ENCODE assay signal across 1 cellular context in genomic region chr15:77419050-77419835, GRCh38.
TF ChIP-seq lines count a peak whose summit lies in the region.

No MANE protein-coding gene starts in this region.

TF ChIP-seq in K562, 482 proteins besides CTCF, POLR2A, EP300 and RAD21 (continued from another document):
- TF ChIP-seq ZBTB40 (IDR thresholded peaks at IDR 0.05) (0 out of 2 replicates have a peak, but pooled peaks have one; percentile 19), ZBTB40 (CRISPR knock-in tag; IDR thresholded peaks at IDR 0.05) (no peak), YY1 (IDR thresholded peaks at IDR 0.05; ENCODE audit: borderline replicate concordance in 1 of 3, control insufficient read depth in 1 of 3, extremely low read depth in 1 of 3, insufficient read depth in 3 of 3, insufficient read length in 1 of 3, insufficient replicate concordance in 2 of 3, low read depth in 1 of 3, low read length in 2 of 3) (peak in 1 of 3 experiments; percentile 22), ZNF644 (tag; IDR thresholded peaks at IDR 0.05; ENCODE audit: low read depth) (no peak), KLF1 (tag; IDR thresholded peaks at IDR 0.05) (no peak), RBM22 (IDR thresholded peaks at IDR 0.05; ENCODE audit: low read depth, low read length, poor library complexity, severe bottlenecking) (peak; percentile 72), ZBTB7A (IDR thresholded peaks at IDR 0.05; ENCODE audit: borderline replicate concordance, control insufficient read depth, low read depth, low read length) (peak; percentile 93), TFAP4 (CRISPR knock-in tag; IDR thresholded peaks at IDR 0.05; ENCODE audit: borderline replicate concordance) (0 out of 2 replicates have a peak, but pooled peaks have one; percentile 42), ATF1 (CRISPR knock-in tag; IDR thresholded peaks at IDR 0.05) (no peak), ATF1 (tag; IDR thresholded peaks at IDR 0.05) (peak; percentile 15; the same call in 1 of the 2 replicates), ZBTB17 (CRISPR knock-in tag; IDR thresholded peaks at IDR 0.05) (no peak), EGR1 (conservative IDR thresholded peaks at IDR 0.05) (peak; percentile 50), PCBP1 (IDR thresholded peaks at IDR 0.05; ENCODE audit: low read depth, low read length, poor library complexity, severe bottlenecking) (peak; percentile 44)
- TF ChIP-seq, protein P1, sequence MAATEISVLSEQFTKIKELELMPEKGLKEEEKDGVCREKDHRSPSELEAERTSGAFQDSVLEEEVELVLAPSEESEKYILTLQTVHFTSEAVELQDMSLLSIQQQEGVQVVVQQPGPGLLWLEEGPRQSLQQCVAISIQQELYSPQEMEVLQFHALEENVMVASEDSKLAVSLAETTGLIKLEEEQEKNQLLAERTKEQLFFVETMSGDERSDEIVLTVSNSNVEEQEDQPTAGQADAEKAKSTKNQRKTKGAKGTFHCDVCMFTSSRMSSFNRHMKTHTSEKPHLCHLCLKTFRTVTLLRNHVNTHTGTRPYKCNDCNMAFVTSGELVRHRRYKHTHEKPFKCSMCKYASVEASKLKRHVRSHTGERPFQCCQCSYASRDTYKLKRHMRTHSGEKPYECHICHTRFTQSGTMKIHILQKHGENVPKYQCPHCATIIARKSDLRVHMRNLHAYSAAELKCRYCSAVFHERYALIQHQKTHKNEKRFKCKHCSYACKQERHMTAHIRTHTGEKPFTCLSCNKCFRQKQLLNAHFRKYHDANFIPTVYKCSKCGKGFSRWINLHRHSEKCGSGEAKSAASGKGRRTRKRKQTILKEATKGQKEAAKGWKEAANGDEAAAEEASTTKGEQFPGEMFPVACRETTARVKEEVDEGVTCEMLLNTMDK (IDR thresholded peaks at IDR 0.05; ENCODE audit: borderline replicate concordance, insufficient read depth, low read depth, low read length, poor library complexity, severe bottlenecking) = peak; percentile 72
